2 cellular contexts compared by ENCODE assay signal in the genomic region with DNA sequence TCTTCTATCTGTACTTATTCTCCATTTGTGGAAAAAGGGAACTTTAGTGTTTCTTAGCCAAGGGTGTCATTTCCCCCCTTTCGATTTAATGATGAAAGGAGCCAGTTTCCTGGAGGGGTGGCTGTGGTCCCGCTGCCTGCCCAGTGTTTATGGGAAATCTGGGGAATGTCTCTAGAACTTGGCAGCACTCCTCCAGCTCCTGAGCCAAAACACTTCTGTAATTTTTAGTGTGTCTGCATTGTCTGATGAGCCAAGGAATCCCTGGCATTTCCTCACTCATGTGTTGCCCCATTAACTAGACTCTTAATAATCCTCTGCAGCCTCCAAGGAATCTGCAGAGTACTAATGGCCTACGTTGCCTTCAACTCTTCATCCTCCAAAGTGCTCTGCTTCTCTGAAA.
TF ChIP-seq lines count a peak whose summit lies in the region.

No MANE protein-coding gene starts in this region.

TF ChIP-seq in liver, 16 proteins besides CTCF, POLR2A, EP300 and RAD21 (continued from another document):
- TF ChIP-seq NR2F2 (IDR thresholded peaks at IDR 0.05): peak; percentile 16

TF ChIP-seq in HepG2, 621 proteins besides CTCF, POLR2A, EP300 and RAD21 (continued from another document):
- TF ChIP-seq, protein P1, sequence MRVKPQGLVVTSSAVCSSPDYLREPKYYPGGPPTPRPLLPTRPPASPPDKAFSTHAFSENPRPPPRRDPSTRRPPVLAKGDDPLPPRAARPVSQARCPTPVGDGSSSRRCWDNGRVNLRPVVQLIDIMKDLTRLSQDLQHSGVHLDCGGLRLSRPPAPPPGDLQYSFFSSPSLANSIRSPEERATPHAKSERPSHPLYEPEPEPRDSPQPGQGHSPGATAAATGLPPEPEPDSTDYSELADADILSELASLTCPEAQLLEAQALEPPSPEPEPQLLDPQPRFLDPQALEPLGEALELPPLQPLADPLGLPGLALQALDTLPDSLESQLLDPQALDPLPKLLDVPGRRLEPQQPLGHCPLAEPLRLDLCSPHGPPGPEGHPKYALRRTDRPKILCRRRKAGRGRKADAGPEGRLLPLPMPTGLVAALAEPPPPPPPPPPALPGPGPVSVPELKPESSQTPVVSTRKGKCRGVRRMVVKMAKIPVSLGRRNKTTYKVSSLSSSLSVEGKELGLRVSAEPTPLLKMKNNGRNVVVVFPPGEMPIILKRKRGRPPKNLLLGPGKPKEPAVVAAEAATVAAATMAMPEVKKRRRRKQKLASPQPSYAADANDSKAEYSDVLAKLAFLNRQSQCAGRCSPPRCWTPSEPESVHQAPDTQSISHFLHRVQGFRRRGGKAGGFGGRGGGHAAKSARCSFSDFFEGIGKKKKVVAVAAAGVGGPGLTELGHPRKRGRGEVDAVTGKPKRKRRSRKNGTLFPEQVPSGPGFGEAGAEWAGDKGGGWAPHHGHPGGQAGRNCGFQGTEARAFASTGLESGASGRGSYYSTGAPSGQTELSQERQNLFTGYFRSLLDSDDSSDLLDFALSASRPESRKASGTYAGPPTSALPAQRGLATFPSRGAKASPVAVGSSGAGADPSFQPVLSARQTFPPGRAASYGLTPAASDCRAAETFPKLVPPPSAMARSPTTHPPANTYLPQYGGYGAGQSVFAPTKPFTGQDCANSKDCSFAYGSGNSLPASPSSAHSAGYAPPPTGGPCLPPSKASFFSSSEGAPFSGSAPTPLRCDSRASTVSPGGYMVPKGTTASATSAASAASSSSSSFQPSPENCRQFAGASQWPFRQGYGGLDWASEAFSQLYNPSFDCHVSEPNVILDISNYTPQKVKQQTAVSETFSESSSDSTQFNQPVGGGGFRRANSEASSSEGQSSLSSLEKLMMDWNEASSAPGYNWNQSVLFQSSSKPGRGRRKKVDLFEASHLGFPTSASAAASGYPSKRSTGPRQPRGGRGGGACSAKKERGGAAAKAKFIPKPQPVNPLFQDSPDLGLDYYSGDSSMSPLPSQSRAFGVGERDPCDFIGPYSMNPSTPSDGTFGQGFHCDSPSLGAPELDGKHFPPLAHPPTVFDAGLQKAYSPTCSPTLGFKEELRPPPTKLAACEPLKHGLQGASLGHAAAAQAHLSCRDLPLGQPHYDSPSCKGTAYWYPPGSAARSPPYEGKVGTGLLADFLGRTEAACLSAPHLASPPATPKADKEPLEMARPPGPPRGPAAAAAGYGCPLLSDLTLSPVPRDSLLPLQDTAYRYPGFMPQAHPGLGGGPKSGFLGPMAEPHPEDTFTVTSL (CRISPR knock-in tag; IDR thresholded peaks at IDR 0.05; ENCODE audit: borderline replicate concordance): no peak
- TF ChIP-seq ZKSCAN8 (CRISPR knock-in tag; IDR thresholded peaks at IDR 0.05; ENCODE audit: borderline replicate concordance) (no peak), ERF (CRISPR knock-in tag; IDR thresholded peaks at IDR 0.05) (no peak), ZNF572 (CRISPR knock-in tag; IDR thresholded peaks at IDR 0.05) (no peak), PCBP2 (optimal IDR thresholded peaks at IDR 0.05; ENCODE audit: low read depth, low read length, poor library complexity, severe bottlenecking) (no peak), ZNF564 (CRISPR knock-in tag; IDR thresholded peaks at IDR 0.05) (no peak), ZFP37 (CRISPR knock-in tag; IDR thresholded peaks at IDR 0.05; ENCODE audit: borderline replicate concordance) (no peak), ZNF878 (CRISPR knock-in tag; IDR thresholded peaks at IDR 0.05) (no peak)
- TF ChIP-seq, protein P2, sequence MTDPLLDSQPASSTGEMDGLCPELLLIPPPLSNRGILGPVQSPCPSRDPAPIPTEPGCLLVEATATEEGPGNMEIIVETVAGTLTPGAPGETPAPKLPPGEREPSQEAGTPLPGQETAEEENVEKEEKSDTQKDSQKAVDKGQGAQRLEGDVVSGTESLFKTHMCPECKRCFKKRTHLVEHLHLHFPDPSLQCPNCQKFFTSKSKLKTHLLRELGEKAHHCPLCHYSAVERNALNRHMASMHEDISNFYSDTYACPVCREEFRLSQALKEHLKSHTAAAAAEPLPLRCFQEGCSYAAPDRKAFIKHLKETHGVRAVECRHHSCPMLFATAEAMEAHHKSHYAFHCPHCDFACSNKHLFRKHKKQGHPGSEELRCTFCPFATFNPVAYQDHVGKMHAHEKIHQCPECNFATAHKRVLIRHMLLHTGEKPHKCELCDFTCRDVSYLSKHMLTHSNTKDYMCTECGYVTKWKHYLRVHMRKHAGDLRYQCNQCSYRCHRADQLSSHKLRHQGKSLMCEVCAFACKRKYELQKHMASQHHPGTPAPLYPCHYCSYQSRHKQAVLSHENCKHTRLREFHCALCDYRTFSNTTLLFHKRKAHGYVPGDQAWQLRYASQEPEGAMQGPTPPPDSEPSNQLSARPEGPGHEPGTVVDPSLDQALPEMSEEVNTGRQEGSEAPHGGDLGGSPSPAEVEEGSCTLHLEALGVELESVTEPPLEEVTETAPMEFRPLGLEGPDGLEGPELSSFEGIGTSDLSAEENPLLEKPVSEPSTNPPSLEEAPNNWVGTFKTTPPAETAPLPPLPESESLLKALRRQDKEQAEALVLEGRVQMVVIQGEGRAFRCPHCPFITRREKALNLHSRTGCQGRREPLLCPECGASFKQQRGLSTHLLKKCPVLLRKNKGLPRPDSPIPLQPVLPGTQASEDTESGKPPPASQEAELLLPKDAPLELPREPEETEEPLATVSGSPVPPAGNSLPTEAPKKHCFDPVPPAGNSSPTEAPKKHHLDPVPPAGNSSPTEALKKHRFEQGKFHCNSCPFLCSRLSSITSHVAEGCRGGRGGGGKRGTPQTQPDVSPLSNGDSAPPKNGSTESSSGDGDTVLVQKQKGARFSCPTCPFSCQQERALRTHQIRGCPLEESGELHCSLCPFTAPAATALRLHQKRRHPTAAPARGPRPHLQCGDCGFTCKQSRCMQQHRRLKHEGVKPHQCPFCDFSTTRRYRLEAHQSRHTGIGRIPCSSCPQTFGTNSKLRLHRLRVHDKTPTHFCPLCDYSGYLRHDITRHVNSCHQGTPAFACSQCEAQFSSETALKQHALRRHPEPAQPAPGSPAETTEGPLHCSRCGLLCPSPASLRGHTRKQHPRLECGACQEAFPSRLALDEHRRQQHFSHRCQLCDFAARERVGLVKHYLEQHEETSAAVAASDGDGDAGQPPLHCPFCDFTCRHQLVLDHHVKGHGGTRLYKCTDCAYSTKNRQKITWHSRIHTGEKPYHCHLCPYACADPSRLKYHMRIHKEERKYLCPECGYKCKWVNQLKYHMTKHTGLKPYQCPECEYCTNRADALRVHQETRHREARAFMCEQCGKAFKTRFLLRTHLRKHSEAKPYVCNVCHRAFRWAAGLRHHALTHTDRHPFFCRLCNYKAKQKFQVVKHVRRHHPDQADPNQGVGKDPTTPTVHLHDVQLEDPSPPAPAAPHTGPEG (CRISPR knock-in tag; IDR thresholded peaks at IDR 0.05): no peak
- TF ChIP-seq, protein P3, sequence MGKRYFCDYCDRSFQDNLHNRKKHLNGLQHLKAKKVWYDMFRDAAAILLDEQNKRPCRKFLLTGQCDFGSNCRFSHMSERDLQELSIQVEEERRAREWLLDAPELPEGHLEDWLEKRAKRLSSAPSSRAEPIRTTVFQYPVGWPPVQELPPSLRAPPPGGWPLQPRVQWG (CRISPR knock-in tag; IDR thresholded peaks at IDR 0.05; ENCODE audit: borderline replicate concordance, low read depth): no peak
- TF ChIP-seq, protein P4, sequence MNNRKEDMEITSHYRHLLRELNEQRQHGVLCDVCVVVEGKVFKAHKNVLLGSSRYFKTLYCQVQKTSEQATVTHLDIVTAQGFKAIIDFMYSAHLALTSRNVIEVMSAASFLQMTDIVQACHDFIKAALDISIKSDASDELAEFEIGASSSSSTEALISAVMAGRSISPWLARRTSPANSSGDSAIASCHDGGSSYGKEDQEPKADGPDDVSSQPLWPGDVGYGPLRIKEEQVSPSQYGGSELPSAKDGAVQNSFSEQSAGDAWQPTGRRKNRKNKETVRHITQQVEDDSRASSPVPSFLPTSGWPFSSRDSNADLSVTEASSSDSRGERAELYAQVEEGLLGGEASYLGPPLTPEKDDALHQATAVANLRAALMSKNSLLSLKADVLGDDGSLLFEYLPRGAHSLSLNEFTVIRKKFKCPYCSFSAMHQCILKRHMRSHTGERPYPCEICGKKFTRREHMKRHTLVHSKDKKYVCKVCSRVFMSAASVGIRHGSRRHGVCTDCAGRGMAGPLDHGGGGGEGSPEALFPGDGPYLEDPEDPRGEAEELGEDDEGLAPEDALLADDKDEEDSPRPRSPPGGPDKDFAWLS (CRISPR knock-in tag; IDR thresholded peaks at IDR 0.05; ENCODE audit: borderline replicate concordance): no peak
TF ChIP-seq in HepG2: peak in this region for 0.
